Comparison of ENCODE assay signal across 23 cellular contexts in the genomic region with DNA sequence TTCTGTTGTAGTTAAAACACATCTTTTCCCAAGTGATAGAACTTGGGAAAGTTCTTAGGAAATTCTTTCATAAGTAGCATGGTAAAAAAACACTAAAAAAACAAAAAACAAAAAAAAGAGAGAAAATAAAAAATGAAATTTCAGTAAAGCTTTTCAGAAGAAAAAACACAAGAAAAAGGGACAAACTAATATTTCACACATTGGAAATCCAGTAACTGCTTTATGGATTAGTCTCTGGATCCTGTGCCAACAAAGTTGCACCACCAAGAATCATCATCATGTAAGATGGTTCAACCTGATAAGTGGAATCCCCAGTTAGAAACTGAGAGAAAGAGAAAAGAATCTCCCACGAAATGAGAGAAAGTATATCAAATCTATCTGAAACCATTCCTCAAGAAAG.
A peak's percentile ranks its signal among the peaks of the same experiment; 100 is the strongest.
DNase-seq lines count a peak whose midpoint lies in the region; ATAC-seq, FAIRE-seq and TF ChIP-seq lines count a peak whose summit lies in the region.
"Had no signal": no experiment of that assay in that cellular context is flagged by ENCODE, and none has a peak within 500 bp of the region (broad histone marks: within the 10 kb centered on the region; RNA-seq: fewer than 3 reads in every experiment).

No MANE protein-coding gene starts in this region.

- DNase-seq in GM19239 (ENCODE audit: insufficient read length, low spot score): no peak
- DNase-seq in amniotic epithelial cell (ENCODE audit: low read depth): peak; percentile 9
- peak; percentile 12 to 29 for DNase-seq in erythroblast (lab: John Stamatoyannopoulos, UW)
- no peak for DNase-seq in sciatic nerve (ENCODE audit: low spot score)
- no peak for DNase-seq in COLO829 (ENCODE audit: low spot score)
- DNase-seq in activated T-helper 1 cell treated with anti-CD3 and anti-CD28 coated beads, Interleukin-12 subunit alpha, Interleukin-12 subunit beta, Interleukin-2, Interleukin-4 antibody, amounts not matched to agents 30 ng/mL and 10 ng/mL and 1 ng/mL, durations not matched to agents 14 hours and 24 hours and 36 hours (ENCODE audit: low spot score): no peak
- DNase-seq: ACHN, AML-193, DMS153, H9, KBM-7, NCI-H1417 treated with DMSO at 0.1 percent for 48 hours, NCI-H1930, NCI-H345, NCI-H526, PC-3, RPMI8226, SHP77 treated with DMSO at 0.1 percent for 48 hours, SK-N-SH had no signal

- H3K36me3 Mint-ChIP-seq in activated T-helper 1 cell treated with anti-CD3 and anti-CD28 coated beads, Interleukin-12 subunit alpha, Interleukin-12 subunit beta, Interleukin-2, Interleukin-4 antibody, amounts not matched to agents 30 ng/mL and 10 ng/mL and 1 ng/mL, durations not matched to agents 14 hours and 24 hours and 36 hours (ENCODE audit: low read depth): no peaks in the 10 kb centered on the region

- ATAC-seq in sciatic nerve (peak; percentile 35), HG02571 (IDR thresholded peaks at IDR 0.05; ENCODE audit: unreplicated experiment) (no peak), GM18517 (IDR thresholded peaks at IDR 0.05; ENCODE audit: unreplicated experiment) (no peak)
- ATAC-seq: PC-3 had no signal

- TF ChIP-seq POLR2A in erythroblast (IDR thresholded peaks at IDR 0.05; ENCODE audit: low read length): no peak

- peaks cover 2% of the 10 kb centered on the region for H3K27me3 Mint-ChIP-seq in activated T-helper 1 cell treated with anti-CD3 and anti-CD28 coated beads, Interleukin-12 subunit alpha, Interleukin-12 subunit beta, Interleukin-2, Interleukin-4 antibody, amounts not matched to agents 30 ng/mL and 10 ng/mL and 1 ng/mL, durations not matched to agents 14 hours and 24 hours and 36 hours (ENCODE audit: insufficient read depth)

- H3K4me3 Mint-ChIP-seq in activated T-helper 1 cell treated with anti-CD3 and anti-CD28 coated beads, Interleukin-12 subunit alpha, Interleukin-12 subunit beta, Interleukin-2, Interleukin-4 antibody, amounts not matched to agents 30 ng/mL and 10 ng/mL and 1 ng/mL, durations not matched to agents 14 hours and 24 hours and 36 hours: no peak overlapping the region
- H3K4me3 Mint-ChIP-seq: H9 had no signal

- peaks cover 5% of the 10 kb centered on the region for H3K4me1 Mint-ChIP-seq in activated T-helper 1 cell treated with anti-CD3 and anti-CD28 coated beads, Interleukin-12 subunit alpha, Interleukin-12 subunit beta, Interleukin-2, Interleukin-4 antibody, amounts not matched to agents 30 ng/mL and 10 ng/mL and 1 ng/mL, durations not matched to agents 14 hours and 24 hours and 36 hours (ENCODE audit: low read depth)

- intact Hi-C loops in sciatic nerve (cut with DNase I): loop anchor here (5.0 kb wide), 1 partner anchor 489 kb away; no protein-coding TSS in a partner anchor
- intact Hi-C loops in activated T-helper 1 cell treated with anti-CD3 and anti-CD28 coated beads, Interleukin-12 subunit alpha, Interleukin-12 subunit beta, Interleukin-2, Interleukin-4 antibody, amounts not matched to agents 30 ng/mL and 10 ng/mL and 1 ng/mL, durations not matched to agents 14 hours and 24 hours and 36 hours (cut with micrococcal nuclease): loop anchor here (5.0 kb wide), 1 partner anchor 531 kb away; no protein-coding TSS in a partner anchor

- H3K27ac Mint-ChIP-seq in activated T-helper 1 cell treated with anti-CD3 and anti-CD28 coated beads, Interleukin-12 subunit alpha, Interleukin-12 subunit beta, Interleukin-2, Interleukin-4 antibody, amounts not matched to agents 30 ng/mL and 10 ng/mL and 1 ng/mL, durations not matched to agents 14 hours and 24 hours and 36 hours: no peak overlapping the region
- H3K27ac Mint-ChIP-seq: H9 had no signal

- no peaks in the 10 kb centered on the region for H3K9me3 Mint-ChIP-seq in activated T-helper 1 cell treated with anti-CD3 and anti-CD28 coated beads, Interleukin-12 subunit alpha, Interleukin-12 subunit beta, Interleukin-2, Interleukin-4 antibody, amounts not matched to agents 30 ng/mL and 10 ng/mL and 1 ng/mL, durations not matched to agents 14 hours and 24 hours and 36 hours
- H3K9me3 Mint-ChIP-seq: H9 had no signal

- peak; percentile 44 for FAIRE-seq in GM19239 (lab: Jason Lieb, UNC)
- FAIRE-seq: GM12891, GM18507 had no signal

Comparison
In these comparisons a context has a peak if more than half of its experiments do, and no peak if none do; other contexts are left out.
1. DNase-seq: peak in amniotic epithelial cell (single experiment) and erythroblast (2 of 2); none in GM19239 (single experiment), sciatic nerve (single experiment), COLO829 (single experiment) and activated T-helper 1 cell treated with anti-CD3 and anti-CD28 coated beads, Interleukin-12 subunit alpha, Interleukin-12 subunit beta, Interleukin-2, Interleukin-4 antibody, amounts not matched to agents 30 ng/mL and 10 ng/mL and 1 ng/mL, durations not matched to agents 14 hours and 24 hours and 36 hours (single experiment).